ENCODE assay signal across 16 cellular contexts in genomic region chr5:150181035-150181434, GRCh38. TPM values are rescaled to one million over a fixed set of nuclear protein-coding genes. Genes with fewer than 3 reads are reported as not detected.
DNase-seq lines count a peak whose midpoint lies in the region; ATAC-seq and TF ChIP-seq lines count a peak whose summit lies in the region.
"Had no signal": no experiment of that assay in that cellular context is flagged by ENCODE, and none has a peak within 500 bp of the region (broad histone marks: within the 10 kb centered on the region; RNA-seq: fewer than 3 reads in every experiment).

No MANE protein-coding gene starts in this region.

- H3K27ac ChIP-seq in mammary epithelial cell (ENCODE audit: insufficient read depth, low read depth, low read length) (no peak overlapping the region), osteoblast (ENCODE audit: low read depth, low read length) (no peak overlapping the region), aorta (ENCODE audit: low read depth in 1 of 2, low read length in 2 of 2) (peak overlapping the region; percentile 88 to 98)
- H3K27ac ChIP-seq: 22Rv1, brain microvascular endothelial cell, epithelial cell of prostate had no signal

- H4K20me1 ChIP-seq in mammary epithelial cell (ENCODE audit: insufficient read depth, low read length), result no peaks in the 10 kb centered on the region
- no peaks in the 10 kb centered on the region for H4K20me1 ChIP-seq in osteoblast (ENCODE audit: insufficient read depth, low read length)

- H3K36me3 ChIP-seq in mammary epithelial cell (ENCODE audit: insufficient read depth, low read length) (no peaks in the 10 kb centered on the region), osteoblast (ENCODE audit: insufficient read depth, low read length) (no peaks in the 10 kb centered on the region), aorta (ENCODE audit: control insufficient read depth in 1 of 2, insufficient read depth in 2 of 2, low read length in 1 of 2) (no peaks in the 10 kb centered on the region)
- H3K36me3 ChIP-seq: brain microvascular endothelial cell had no signal

- H3K27me3 ChIP-seq in mammary epithelial cell (ENCODE audit: insufficient read depth, low read length), result no peaks in the 10 kb centered on the region
- no peaks in the 10 kb centered on the region for H3K27me3 ChIP-seq in osteoblast (ENCODE audit: insufficient read depth, low read length)
- H3K27me3 ChIP-seq in aorta (ENCODE audit: control insufficient read depth in 1 of 2, insufficient read depth in 2 of 2, low read length in 1 of 2), result no peaks in the 10 kb centered on the region
- H3K27me3 ChIP-seq: brain microvascular endothelial cell had no signal

- TF ChIP-seq CTCF in MCF 10A (IDR thresholded peaks at IDR 0.05; ENCODE audit: unreplicated experiment), result no peak
- no peak for TF ChIP-seq CTCF in mammary epithelial cell (conservative IDR thresholded peaks at IDR 0.05 in 1 of 2, IDR thresholded peaks at IDR 0.05 in 1 of 2; ENCODE audit: extremely low read depth in 1 of 2, insufficient read depth in 1 of 2, low read depth in 1 of 2, low read length in 2 of 2)
- no peak for TF ChIP-seq CTCF in fibroblast of the aortic adventitia (IDR thresholded peaks at IDR 0.05; ENCODE audit: insufficient read depth, low read length)
- TF ChIP-seq CTCF in osteoblast (IDR thresholded peaks at IDR 0.05; ENCODE audit: extremely low read depth, low read depth, low read length), result no peak

- H3K4me1 Mint-ChIP-seq in MCF 10A (ENCODE audit: insufficient read depth, unreplicated experiment), result peaks cover 13% of the 10 kb centered on the region

- H3K27ac Mint-ChIP-seq in MCF 10A (ENCODE audit: low read depth, unreplicated experiment), result peak overlapping the region; percentile 25

- H3K4me1 ChIP-seq in mammary epithelial cell (ENCODE audit: insufficient read depth, low read length) (no peaks in the 10 kb centered on the region), osteoblast (ENCODE audit: insufficient read depth, low read length) (peaks cover 7% of the 10 kb centered on the region), aorta (ENCODE audit: control insufficient read depth in 1 of 2, insufficient read depth in 2 of 2, low read length in 2 of 2) (no peaks in the 10 kb centered on the region)

- no peak overlapping the region for H3K9ac ChIP-seq in mammary epithelial cell (ENCODE audit: insufficient read depth, low read length)

- dilution Hi-C loops in mammary epithelial cell (cut with HindIII; ENCODE audit: low sequenced_read_pairs), result no loop called here

- in situ Hi-C loops in mammary epithelial cell (cut with MboI; ENCODE audit: low sequenced_read_pairs in 2 of 2), result no loop called here

- no peak for ATAC-seq in aorta (ENCODE audit: low FRiP score)
- ATAC-seq in HG03457 (IDR thresholded peaks at IDR 0.05; ENCODE audit: unreplicated experiment), result no peak
- ATAC-seq in HG03354 (IDR thresholded peaks at IDR 0.05; ENCODE audit: poor library complexity, severe bottlenecking, unreplicated experiment), result no peak
- ATAC-seq: activated T-cell treated with anti-CD3 and anti-CD28 coated beads, Interleukin-2, amount 50 U/mL, for 4 hours had no signal

- H3K4me3 Mint-ChIP-seq in MCF 10A (ENCODE audit: unreplicated experiment), result no peak overlapping the region
- H3K4me3 Mint-ChIP-seq: activated T-cell treated with anti-CD3 and anti-CD28 coated beads, Interleukin-2, amount 50 U/mL, for 4 hours had no signal

- DNase-seq in MCF 10A (ENCODE audit: unreplicated experiment), result peak; percentile 63
- DNase-seq in mammary epithelial cell, result no peak
- DNase-seq in fibroblast of the aortic adventitia (ENCODE audit: low read depth), result peak; percentile 50
- DNase-seq in osteoblast (ENCODE audit: insufficient read length, low spot score, missing footprints), result no peak
- no peak for DNase-seq in aorta
- no peak for DNase-seq in NCI-H226
- DNase-seq: activated T-cell treated with anti-CD3 and anti-CD28 coated beads, Interleukin-2, amount 50 U/mL, for 4 hours; brain microvascular endothelial cell; Calu3; NCI-H146; stimulated activated naive CD4-positive, alpha-beta T cell treated with Interleukin-2 at 50 U/mL for 16 hours had no signal

- BruUV-seq in MCF 10A (replicated peaks; lab: Mats Ljungman, UMichigan) (no TSS peak), mammary epithelial cell (replicated peaks; lab: Mats Ljungman, UMichigan) (no TSS peak)

- H3K79me2 ChIP-seq in mammary epithelial cell (ENCODE audit: insufficient read depth, low read length) (no peaks in the 10 kb centered on the region), osteoblast (ENCODE audit: insufficient read depth, low read length) (no peaks in the 10 kb centered on the region)

- no peaks in the 10 kb centered on the region for H3K36me3 Mint-ChIP-seq in MCF 10A (ENCODE audit: insufficient read depth, unreplicated experiment)

- H3K9me3 Mint-ChIP-seq in MCF 10A (ENCODE audit: unreplicated experiment), result no peaks in the 10 kb centered on the region
- H3K9me3 Mint-ChIP-seq: activated T-cell treated with anti-CD3 and anti-CD28 coated beads, Interleukin-2, amount 50 U/mL, for 4 hours had no signal

- no peaks in the 10 kb centered on the region for H3K27me3 Mint-ChIP-seq in MCF 10A (ENCODE audit: insufficient read depth, unreplicated experiment)

- H2AFZ ChIP-seq in mammary epithelial cell (ENCODE audit: low read depth, low read length), result no peak overlapping the region
- peak overlapping the region; percentile 81 for H2AFZ ChIP-seq in osteoblast (ENCODE audit: low read length)

- intact Hi-C loops in MCF 10A (cut with micrococcal nuclease) (no loop called here), mammary epithelial cell (cut with micrococcal nuclease) (no loop called here), aorta (cut with DNase I) (loop anchor here in 1 of 2 donors (5.0 kb wide), 1 partner anchor 36 kb away; no protein-coding TSS in a partner anchor)

- CTCF ChIA-PET in MCF 10A (lab: Yijun Ruan, JAX) (interaction anchor here (0.9 kb wide), 1 partner anchor 269 kb away, joined by 3 read pairs; no protein-coding TSS in a partner anchor), mammary epithelial cell (lab: Charles Lee; ENCODE audit: low non-redundant PET) (no interaction called here)

- no peaks in the 10 kb centered on the region for H3K9me3 ChIP-seq in mammary epithelial cell (replicated peaks; ENCODE audit: insufficient read depth, low read length)
- no peaks in the 10 kb centered on the region for H3K9me3 ChIP-seq in osteoblast (ENCODE audit: low read depth, low read length)
- H3K9me3 ChIP-seq in aorta (ENCODE audit: control insufficient read depth, low read length), result no peaks in the 10 kb centered on the region

- H3K4me2 ChIP-seq in mammary epithelial cell (ENCODE audit: insufficient read depth, low read depth, low read length), result no peak overlapping the region
- H3K4me2 ChIP-seq in osteoblast (ENCODE audit: insufficient read depth, low read length), result no peak overlapping the region

- POLR2A ChIA-PET in MCF 10A (lab: Yijun Ruan, JAX), result no interaction called here

- H3K4me3 ChIP-seq in mammary epithelial cell (replicated peaks in 1 of 3; ENCODE audit: insufficient read depth in 1 of 3, low read depth in 2 of 3, low read length in 3 of 3) (no peak overlapping the region), fibroblast of the aortic adventitia (ENCODE audit: low read depth, low read length) (no peak overlapping the region), osteoblast (ENCODE audit: insufficient read depth, low read length) (no peak overlapping the region), aorta (ENCODE audit: low read length in 2 of 2) (no peak overlapping the region)

- WGBS in mammary epithelial cell (ENCODE audit: low coverage, missing lambda C conversion rate), result 79% methylated on average over 5 of the region's 6 CpGs
- WGBS in aorta, 2 donors, result 31 to 35% methylated on average over 6 of the region's 6 CpGs

RNA-seq across cellular contexts. Expression of gene SLC6A7, which starts 8.8 kb away (rescaled TPM):
- total RNA-seq in MCF 10A (2022) (not detected in 2 replicates), mammary epithelial cell (not detected), fibroblast of the aortic adventitia (ENCODE audit: low replicate concordance) (not detected in 2 replicates), osteoblast (under 0.01 TPM in 1 of 2 replicates, not detected in the other), aorta (not detected)
- polyA plus RNA-seq in mammary epithelial cell (not detected), aorta (under 1 TPM; 0.25 to 0.41 TPM)
- not detected for polyA minus RNA-seq in mammary epithelial cell
- total RNA-seq: activated T-cell treated with anti-CD3 and anti-CD28 coated beads, Interleukin-2, amount 50 U/mL, for 4 hours; Calu3; kidney epithelial cell had no signal

RNA-seq across cellular contexts. Expression of gene CDX1, which starts 14.5 kb away (rescaled TPM):
- total RNA-seq in MCF 10A (2022) (not detected in 2 replicates), mammary epithelial cell (not detected), fibroblast of the aortic adventitia (ENCODE audit: low replicate concordance) (0.18 and 0.65 TPM in 2 replicates), osteoblast (0.29 and 0.36 TPM in 2 replicates), aorta (not detected)
- polyA plus RNA-seq in mammary epithelial cell (not detected), aorta (10 to 100 TPM in 1 of 2 donors, under 1 TPM in 1; 0.69 to 30.2 TPM)
- polyA minus RNA-seq in mammary epithelial cell, result not detected
- total RNA-seq: Calu3 had no signal

RNA-seq across cellular contexts. Expression of gene PDGFRB, which starts 25.4 kb away (rescaled TPM):
- total RNA-seq in MCF 10A (2022), result 0.07 and 0.63 TPM in 2 replicates
- total RNA-seq in mammary epithelial cell, result 1 to 10 TPM in 1 of 2 donors, not detected in 1; 1.5 TPM
- 0.25 TPM for polyA plus RNA-seq in mammary epithelial cell
- polyA minus RNA-seq in mammary epithelial cell, result not detected
- total RNA-seq in fibroblast of the aortic adventitia (ENCODE audit: low replicate concordance), result 111 and 180 TPM in 2 replicates
- 531 and 567 TPM in 2 replicates for total RNA-seq in osteoblast
- 100 to 1,000 TPM; 217 to 360 TPM for total RNA-seq in aorta
- polyA plus RNA-seq in aorta, result 100 to 1,000 TPM in 1 of 2 donors, 10 to 100 TPM in 1; 44.0 to 353 TPM
- total RNA-seq: Calu3 had no signal

Comparison
In these comparisons a context has a peak if more than half of its experiments do, and no peak if none do; other contexts are left out.
1. DNase-seq: peak in MCF 10A (single experiment) and fibroblast of the aortic adventitia (single experiment); none in mammary epithelial cell (single experiment), osteoblast (single experiment), aorta (0 of 2) and NCI-H226 (single experiment).
2. H3K27ac ChIP-seq: peak in aorta (2 of 2); none in mammary epithelial cell (single experiment) and osteoblast (single experiment).
3. RNA of gene PDGFRB, which starts 25.4 kb away (total RNA-seq): 531 to 567 TPM in osteoblast, 217 to 360 TPM in aorta and 111 to 180 TPM in fibroblast of the aortic adventitia; 1.5 TPM in mammary epithelial cell and 0.07 to 0.63 TPM in MCF 10A; every median in the first group is over 10 times any median in the second.